In the genomic region with DNA sequence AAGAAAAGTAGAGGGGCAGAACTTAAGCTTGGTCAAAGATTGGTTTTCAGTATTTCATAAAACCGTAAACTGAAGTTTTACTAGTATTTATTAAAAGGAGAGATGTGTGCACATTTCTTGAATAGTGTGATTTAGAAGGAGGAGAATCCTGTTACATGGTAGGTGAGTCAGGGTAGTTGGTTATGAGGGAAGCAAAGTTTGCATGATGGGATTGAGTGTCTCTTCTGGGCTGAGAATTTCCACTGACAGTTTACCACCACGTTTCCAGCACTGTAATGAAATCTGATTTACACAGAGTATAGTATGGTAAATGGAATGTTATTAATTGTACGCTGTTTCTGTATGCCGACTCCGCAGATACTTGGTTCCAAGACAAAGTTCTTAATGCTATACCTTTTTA, we compare ENCODE assay signal across 9 cellular contexts.
DNase-seq lines count a peak whose midpoint lies in the region; TF ChIP-seq lines count a peak whose summit lies in the region.
"Had no signal": no experiment of that assay in that cellular context is flagged by ENCODE, and none has a peak within 500 bp of the region (broad histone marks: within the 10 kb centered on the region; RNA-seq: fewer than 3 reads in every experiment).

No MANE protein-coding gene starts in this region.

- H3K36me3 ChIP-seq in ACC112 (ENCODE audit: insufficient read depth, low read length) (no peaks in the 10 kb centered on the region), HUES48 (ENCODE audit: control insufficient read depth, insufficient read depth, low read length) (no peaks in the 10 kb centered on the region), muscle layer of colon (ENCODE audit: insufficient read depth, low read length) (no peaks in the 10 kb centered on the region)

- no peaks in the 10 kb centered on the region for H3K9me3 ChIP-seq in HUES48 (ENCODE audit: control insufficient read depth, insufficient read depth, low read length)
- H3K9me3 ChIP-seq in muscle layer of colon (ENCODE audit: low read length): no peaks in the 10 kb centered on the region

- peaks cover 68% of the 10 kb centered on the region for H3K79me2 ChIP-seq in ACC112 (ENCODE audit: control insufficient read depth, insufficient read depth, low read length, unreplicated experiment)

- H2AFZ ChIP-seq in ACC112 (ENCODE audit: low read length, unreplicated experiment): no peak overlapping the region

- H3K27me3 ChIP-seq in ACC112 (ENCODE audit: insufficient read depth, low read length): no peaks in the 10 kb centered on the region
- H3K27me3 ChIP-seq in HUES48 (ENCODE audit: control insufficient read depth, insufficient read depth, low read length): no peaks in the 10 kb centered on the region
- H3K27me3 ChIP-seq in muscle layer of colon (ENCODE audit: control insufficient read depth in 1 of 2, insufficient read depth in 2 of 2, low read length in 2 of 2): no peaks in the 10 kb centered on the region

- H3K9ac ChIP-seq in HUES48 (ENCODE audit: low read depth, low read length) (peak overlapping the region; percentile 63; the same call in 1 of the 2 replicates), muscle layer of colon (ENCODE audit: low read length) (peak overlapping the region; percentile 92)

- H3K27ac ChIP-seq in ACC112 (ENCODE audit: low read depth, low read length) (peak overlapping the region; percentile 77), HUES48 (ENCODE audit: low read depth, low read length) (peak overlapping the region; percentile 38), muscle layer of colon (ENCODE audit: low read depth, low read length) (peak overlapping the region; percentile 87)

- peak; percentile 56 for DNase-seq in choroid plexus epithelial cell (ENCODE audit: low read depth)
- no peak for DNase-seq in Kasumi-1 (lab: John Stamatoyannopoulos, UW)
- DNase-seq in NCI-H226: no peak
- DNase-seq in pons (ENCODE audit: low spot score): no peak
- DNase-seq in NCI-H82 (lab: John Stamatoyannopoulos, UW): no peak
- DNase-seq: NCI-H510A had no signal

- H3K4me1 ChIP-seq in ACC112 (ENCODE audit: control insufficient read depth, insufficient read depth, low read length, unreplicated experiment) (peaks cover 42% of the 10 kb centered on the region), HUES48 (ENCODE audit: control insufficient read depth, insufficient read depth, low read length) (peaks cover 51% of the 10 kb centered on the region), muscle layer of colon (ENCODE audit: insufficient read depth, low read length) (peaks cover 24% of the 10 kb centered on the region)

- TF ChIP-seq CTCF in choroid plexus epithelial cell (conservative IDR thresholded peaks at IDR 0.05; ENCODE audit: low read depth, low read length): no peak

- peak overlapping the region; percentile 92 for H3K4me3 ChIP-seq in ACC112 (ENCODE audit: low read depth, low read length)
- peak overlapping the region; percentile 95 for H3K4me3 ChIP-seq in HUES48 (ENCODE audit: low read depth, low read length)
- H3K4me3 ChIP-seq in choroid plexus epithelial cell (ENCODE audit: low read depth, low read length): peak overlapping the region; percentile 73
- H3K4me3 ChIP-seq in muscle layer of colon (ENCODE audit: low read depth in 1 of 2, low read length in 2 of 2): peak overlapping the region; percentile 76 to 82
